Comparison of ENCODE assay signal across 8 cellular contexts in the genomic region with DNA sequence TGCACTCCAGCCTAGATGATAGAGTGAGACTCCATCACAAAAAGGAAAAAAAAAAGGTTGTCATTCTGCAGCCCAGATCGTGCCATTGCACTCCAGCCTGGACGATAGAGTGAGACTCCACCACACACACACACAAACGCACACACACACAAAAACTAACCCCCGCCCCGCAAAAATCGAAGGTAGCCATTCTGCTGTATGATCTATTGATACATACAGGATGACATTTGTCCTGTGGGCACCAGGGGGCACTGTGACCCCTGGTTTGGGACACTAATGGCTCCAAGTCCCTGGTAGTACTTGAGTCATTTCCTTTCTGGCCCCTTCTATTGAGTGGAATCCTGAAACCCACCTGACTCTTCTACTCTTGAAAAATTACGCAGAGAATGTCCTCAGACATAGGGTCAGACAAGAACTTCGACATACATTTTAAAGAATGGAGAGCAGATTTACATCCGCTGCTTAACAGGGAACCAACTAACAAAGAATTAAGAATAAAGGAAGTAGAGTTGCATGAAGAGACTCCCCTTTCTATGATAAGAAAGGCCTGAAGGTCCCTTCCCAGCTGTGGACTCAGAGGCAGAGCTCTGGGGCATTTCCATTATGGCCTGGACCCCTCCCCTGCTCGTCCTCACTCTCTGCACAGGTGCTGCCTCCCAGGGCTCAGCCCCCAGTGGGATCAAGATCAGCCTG. TPM values are rescaled to one million over a fixed set of nuclear protein-coding genes. Genes with fewer than 3 reads are reported as not detected.
DNase-seq lines count a peak whose midpoint lies in the region; ATAC-seq, FAIRE-seq and TF ChIP-seq lines count a peak whose summit lies in the region.

No MANE protein-coding gene starts in this region.

- in situ Hi-C loops in IMR-90 (cut with MboI; ENCODE audit: low sequenced_read_pairs): no loop called here

- dilution Hi-C loops in IMR-90 (cut with HindIII; ENCODE audit: low sequenced_read_pairs, unreplicated experiment): no loop called here

- intact Hi-C loops in IMR-90 (cut with micrococcal nuclease) (loop anchor here (2.0 kb wide), 1 partner anchor 93 kb away; no protein-coding TSS in a partner anchor), kidney (cut with DNase I) (no loop called here)

- H3K9me3 ChIP-seq in DOHH2 (ENCODE audit: control insufficient read depth, insufficient read depth, low read length): peaks cover 3% of the 10 kb centered on the region; the same call in 1 of the 2 replicates
- no peaks in the 10 kb centered on the region for H3K9me3 ChIP-seq in IMR-90 (ENCODE audit: control insufficient read depth, insufficient read depth, low read length)
- no peaks in the 10 kb centered on the region for H3K9me3 ChIP-seq in kidney (ENCODE audit: control insufficient read depth in 1 of 2, low read length in 2 of 2)

- H2BK15ac ChIP-seq in IMR-90 (ENCODE audit: low read depth, low read length): no peak overlapping the region

- no peaks in the 10 kb centered on the region for H4K20me1 ChIP-seq in DOHH2 (ENCODE audit: control insufficient read depth, insufficient read depth, low read depth, low read length)
- no peaks in the 10 kb centered on the region for H4K20me1 ChIP-seq in IMR-90 (ENCODE audit: insufficient read depth, low read length)

- DNase-seq in IMR-90 (peak; percentile 53), SW480 (ENCODE audit: low spot score) (peak; percentile 44), astrocyte of the hippocampus (ENCODE audit: low read depth, low spot score) (peak; percentile 65), kidney (no peak)
- DNase-seq in stimulated activated CD8-positive, alpha-beta memory T cell treated with anti-CD3 and anti-CD28 coated beads, Interleukin-12 subunit alpha, Interleukin-12 subunit beta, amount 100 ng/mL, for 1 hour (ENCODE audit: low read depth): peak; percentile 17

- H3K9ac ChIP-seq in IMR-90 (ENCODE audit: low read depth, low read length) (no peak overlapping the region), kidney (ENCODE audit: low read length in 2 of 2) (no peak overlapping the region)

- no peak overlapping the region for H3K18ac ChIP-seq in IMR-90 (ENCODE audit: low read depth, low read length)

- H3K14ac ChIP-seq in IMR-90 (replicated peaks; ENCODE audit: low read depth, low read length): no peak overlapping the region

- no peak overlapping the region for H2AK9ac ChIP-seq in IMR-90 (replicated peaks; ENCODE audit: low read depth, low read length, poor library complexity)

- peak; percentile 61 for TF ChIP-seq RAD21 in IMR-90 (IDR thresholded peaks at IDR 0.05; ENCODE audit: low read length)

- no peaks in the 10 kb centered on the region for H3K9me1 ChIP-seq in IMR-90 (ENCODE audit: insufficient read depth, low read length)

- H4K8ac ChIP-seq in IMR-90 (ENCODE audit: low read depth in 2 of 2, low read length in 2 of 2): no peak overlapping the region

- H3F3A ChIP-seq in DOHH2 (ENCODE audit: control insufficient read depth, insufficient read depth): no peaks in the 10 kb centered on the region

- peak; percentile 64 for ATAC-seq in IMR-90 (ENCODE audit: low read depth)
- no peak for ATAC-seq in HG03097 (IDR thresholded peaks at IDR 0.05; ENCODE audit: low FRiP score, unreplicated experiment)
- no peak for ATAC-seq in HG02642 (IDR thresholded peaks at IDR 0.05; ENCODE audit: poor library complexity, unreplicated experiment)

- no peak for FAIRE-seq in kidney (lab: Jason Lieb, UNC)

- H3K4ac ChIP-seq in IMR-90 (ENCODE audit: low read depth, low read length): no peak overlapping the region

- H2BK20ac ChIP-seq in IMR-90 (ENCODE audit: low read depth, low read length): no peak overlapping the region

- H3K27ac ChIP-seq in DOHH2 (ENCODE audit: low read depth, low read length) (no peak overlapping the region), IMR-90 (ENCODE audit: insufficient read depth, low read length) (no peak overlapping the region), kidney (ENCODE audit: low read depth in 2 of 2, low read length in 2 of 2) (no peak overlapping the region)

- H2BK5ac ChIP-seq in IMR-90 (ENCODE audit: low read depth, low read length, poor library complexity, severe bottlenecking): no peak overlapping the region

- no CpG with 5 or more reads among the region's 10 CpGs for WGBS in IMR-90 (ENCODE audit: extremely low coverage in 2 of 2, insufficient read length in 1 of 2), 2 experiments

- H4K91ac ChIP-seq in IMR-90 (ENCODE audit: insufficient read depth, low read depth, low read length): no peak overlapping the region

- no TSS peak for BruUV-seq in IMR-90 (replicated peaks; lab: Mats Ljungman, UMichigan)

- peaks cover 22% of the 10 kb centered on the region for H3K4me1 ChIP-seq in DOHH2 (ENCODE audit: control insufficient read depth, low read length)
- no peaks in the 10 kb centered on the region for H3K4me1 ChIP-seq in IMR-90 (ENCODE audit: control insufficient read depth, insufficient read depth, low read length)
- H3K4me1 ChIP-seq in kidney (ENCODE audit: control insufficient read depth in 1 of 2, insufficient read depth in 1 of 2, low read depth in 1 of 2, low read length in 2 of 2): no peaks in the 10 kb centered on the region

- CTCF ChIA-PET in IMR-90 (lab: Yijun Ruan, JAX): no interaction called here

- H3K27me3 ChIP-seq in DOHH2 (ENCODE audit: control insufficient read depth, low read length) (no peaks in the 10 kb centered on the region), IMR-90 (ENCODE audit: control insufficient read depth, insufficient read depth, low read length) (peaks cover 12% of the 10 kb centered on the region)

- H3K4me2 ChIP-seq in DOHH2 (ENCODE audit: low read length) (no peak overlapping the region), IMR-90 (ENCODE audit: low read depth, low read length) (no peak overlapping the region)

- H3K79me2 ChIP-seq in DOHH2 (ENCODE audit: control insufficient read depth, low read length): no peaks in the 10 kb centered on the region

- TF ChIP-seq POLR2A in IMR-90 (IDR thresholded peaks at IDR 0.05; ENCODE audit: low read depth, low read length): no peak

- no peak overlapping the region for H3K56ac ChIP-seq in IMR-90 (ENCODE audit: extremely low read depth, insufficient read depth, low read length)

- H3K23ac ChIP-seq in IMR-90 (ENCODE audit: low read depth, low read length): no peak overlapping the region

- no peak overlapping the region for H4K5ac ChIP-seq in IMR-90 (ENCODE audit: low read depth, low read length)

- no peak overlapping the region for H2AFZ ChIP-seq in IMR-90 (replicated peaks; ENCODE audit: low read length, poor library complexity)

- H3K9me2 ChIP-seq in DOHH2 (replicated peaks; ENCODE audit: control insufficient read depth, low read length): no peaks in the 10 kb centered on the region

- POLR2A ChIA-PET in IMR-90 (lab: Charles Lee; ENCODE audit: unreplicated experiment): no interaction called here

- no peak overlapping the region for H2BK120ac ChIP-seq in IMR-90 (ENCODE audit: low read depth, low read length)

- TF ChIP-seq CTCF in DOHH2 (IDR thresholded peaks at IDR 0.05; ENCODE audit: low read depth, low read length, poor library complexity, severe bottlenecking): peak; percentile 88
- peak; percentile 66 for TF ChIP-seq CTCF in IMR-90 (conservative IDR thresholded peaks at IDR 0.05; ENCODE audit: low read depth, low read length)
- peak; percentile 57 for TF ChIP-seq CTCF in kidney (IDR thresholded peaks at IDR 0.05; ENCODE audit: borderline replicate concordance, extremely low read depth, insufficient read depth)

- H3K36me3 ChIP-seq in DOHH2 (ENCODE audit: control insufficient read depth, low read length): no peaks in the 10 kb centered on the region
- no peaks in the 10 kb centered on the region for H3K36me3 ChIP-seq in IMR-90 (ENCODE audit: control insufficient read depth, insufficient read depth, low read length)
- H3K36me3 ChIP-seq in kidney (ENCODE audit: control insufficient read depth in 1 of 2, insufficient read depth in 2 of 2, low read length in 2 of 2): no peaks in the 10 kb centered on the region

- H3K4me3 ChIP-seq in DOHH2 (ENCODE audit: low read length): no peak overlapping the region
- H3K4me3 ChIP-seq in IMR-90 (ENCODE audit: insufficient read depth, low read depth, low read length): no peak overlapping the region
- no peak overlapping the region for H3K4me3 ChIP-seq in kidney (ENCODE audit: low read length in 2 of 2)

- no peak overlapping the region for H2AK5ac ChIP-seq in IMR-90 (ENCODE audit: low read depth, low read length)

- H3K79me1 ChIP-seq in IMR-90 (ENCODE audit: low read depth in 1 of 2, low read length in 2 of 2): no peaks in the 10 kb centered on the region

TF ChIP-seq in IMR-90, 13 proteins besides CTCF, POLR2A, EP300 and RAD21:
- TF ChIP-seq SMC3 (IDR thresholded peaks at IDR 0.05; ENCODE audit: low read depth, low read length) (peak; percentile 50; the same call in 1 of the 2 replicates), MAZ (IDR thresholded peaks at IDR 0.05; ENCODE audit: borderline replicate concordance, low read depth, low read length) (no peak)

RNA-seq across cellular contexts. Expression of a gene that starts 35.0 kb away (rescaled TPM):
- total RNA-seq in IMR-90 (2012; rRNA removed) (not detected in 2 replicates), kidney (1.7 TPM)
- polyA plus RNA-seq in IMR-90 (2012; rRNA removed) (not detected in 2 replicates), kidney (ENCODE audit: insufficient read depth, low read depth, low replicate concordance) (4.0 TPM)
- polyA plus RNA-seq in IMR-90 (2012; cell fraction: cytosol; rRNA removed): not detected in 2 replicates
- polyA plus RNA-seq in IMR-90 (2012; cell fraction: nucleus; rRNA removed; ENCODE audit: low replicate concordance): not detected in 2 replicates

RNA-seq across cellular contexts. Expression of a gene that starts 50.3 kb away (rescaled TPM):
- total RNA-seq in IMR-90 (2012; rRNA removed) (not detected in 2 replicates), kidney (0.76 TPM)
- polyA plus RNA-seq in IMR-90 (2012; rRNA removed) (0.09 TPM in 1 of 2 replicates, not detected in the other), kidney (ENCODE audit: insufficient read depth, low read depth, low replicate concordance) (not detected)
- 0.08 TPM in 1 of 2 replicates, not detected in the other for polyA plus RNA-seq in IMR-90 (2012; cell fraction: cytosol; rRNA removed)
- polyA plus RNA-seq in IMR-90 (2012; cell fraction: nucleus; rRNA removed; ENCODE audit: low replicate concordance): 0.11 TPM in 1 of 2 replicates, not detected in the other
